In the genomic region with DNA sequence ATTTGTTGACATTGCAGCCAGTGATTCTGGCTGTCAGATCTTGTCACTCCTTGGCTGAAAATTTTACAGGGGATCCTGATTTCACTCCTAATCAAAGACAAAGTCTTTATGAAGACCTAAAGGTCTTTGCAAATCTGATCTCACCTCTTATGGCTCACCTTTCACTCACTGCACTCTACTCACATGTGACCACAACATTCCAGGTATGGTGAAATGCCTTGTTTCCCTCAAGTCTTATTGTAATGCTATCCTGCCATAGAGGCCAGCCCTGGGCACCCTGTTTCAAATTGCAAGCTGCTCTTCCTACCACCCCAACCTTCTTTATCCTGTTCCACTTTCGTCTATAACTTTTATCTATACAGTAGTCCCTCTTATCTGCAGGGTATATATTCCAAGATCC, we compare ENCODE assay signal across 17 cellular contexts.
"Had no signal": no experiment of that assay in that cellular context is flagged by ENCODE, and none has a peak within 500 bp of the region (broad histone marks: within the 10 kb centered on the region; RNA-seq: fewer than 3 reads in every experiment).

No MANE protein-coding gene starts in this region.

- H3K27ac Mint-ChIP-seq: activated CD4-positive, alpha-beta T cell treated with anti-CD3 and anti-CD28 coated beads for 36 hours; activated naive CD8-positive, alpha-beta T cell treated with anti-CD3 and anti-CD28 coated beads for 36 hours had no signal

- H3K4me1 Mint-ChIP-seq: activated CD4-positive, alpha-beta T cell treated with anti-CD3 and anti-CD28 coated beads for 36 hours; activated naive CD8-positive, alpha-beta T cell treated with anti-CD3 and anti-CD28 coated beads for 36 hours; central memory CD8-positive, alpha-beta T cell had no signal

- H3K4me3 ChIP-seq: body of pancreas, coronary artery, esophagus muscularis mucosa, lung had no signal

- FAIRE-seq: endometrium had no signal

- H3K27me3 ChIP-seq: body of pancreas, esophagus muscularis mucosa had no signal

- H3K9me3 ChIP-seq: body of pancreas had no signal

- H3K27me3 Mint-ChIP-seq: central memory CD8-positive, alpha-beta T cell had no signal

- DNase-seq: activated CD4-positive, alpha-beta T cell treated with anti-CD3 and anti-CD28 coated beads for 36 hours; activated CD4-positive, alpha-beta T cell treated with anti-CD3 and anti-CD28 coated beads, Interleukin-2, amount 50 U/mL, for 48 hours; activated naive CD8-positive, alpha-beta T cell treated with anti-CD3 and anti-CD28 coated beads for 36 hours; activated T-cell treated with anti-CD3 and anti-CD28 coated beads for 4 hours; amygdala; body of pancreas; occipital lobe; posterior cingulate gyrus; retina; stimulated activated CD8-positive, alpha-beta memory T cell treated with anti-CD3 and anti-CD28 coated beads, Interleukin-4, amount 100 ng/mL, for 48 hours; stimulated activated naive CD4-positive, alpha-beta T cell; SW 1271 had no signal

- H3K4me3 Mint-ChIP-seq: activated CD4-positive, alpha-beta T cell treated with anti-CD3 and anti-CD28 coated beads for 36 hours; activated naive CD8-positive, alpha-beta T cell treated with anti-CD3 and anti-CD28 coated beads for 36 hours; central memory CD8-positive, alpha-beta T cell had no signal

- H3K36me3 Mint-ChIP-seq: activated naive CD8-positive, alpha-beta T cell treated with anti-CD3 and anti-CD28 coated beads for 36 hours had no signal

- H3K4me1 ChIP-seq: esophagus muscularis mucosa had no signal

- H3K27ac ChIP-seq: body of pancreas, coronary artery, esophagus muscularis mucosa had no signal

- ATAC-seq: activated CD4-positive, alpha-beta T cell treated with anti-CD3 and anti-CD28 coated beads for 36 hours; body of pancreas had no signal

- H3K36me3 ChIP-seq: esophagus muscularis mucosa had no signal

- H3K9me3 Mint-ChIP-seq: activated naive CD8-positive, alpha-beta T cell treated with anti-CD3 and anti-CD28 coated beads for 36 hours had no signal
